ENCODE assay signal across 19 cellular contexts in the genomic region with DNA sequence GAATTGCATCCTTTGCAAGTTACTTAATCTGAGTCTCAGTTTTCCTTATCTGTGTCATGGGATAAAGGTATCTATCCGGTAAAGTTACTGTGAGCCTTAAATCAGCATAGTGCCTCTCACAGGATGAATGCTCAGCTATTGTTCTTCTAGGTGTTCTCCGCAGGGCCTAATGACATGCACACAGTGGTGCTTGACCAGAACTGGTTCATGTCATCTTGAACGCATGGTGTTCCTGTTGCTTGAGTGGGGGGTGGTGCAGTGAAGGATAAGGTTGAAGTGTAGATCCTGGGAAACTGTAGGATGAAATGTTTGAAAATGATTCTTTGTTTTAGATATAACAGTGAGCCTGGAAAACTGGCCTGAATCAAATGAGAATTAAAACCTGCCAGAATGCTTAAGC. TPM values are rescaled to one million over a fixed set of nuclear protein-coding genes. Genes with fewer than 3 reads are reported as not detected.
"Had no signal": no experiment of that assay in that cellular context is flagged by ENCODE, and none has a peak within 500 bp of the region (broad histone marks: within the 10 kb centered on the region; RNA-seq: fewer than 3 reads in every experiment).

No MANE protein-coding gene starts in this region.

- ATAC-seq: natural killer cell; sciatic nerve; stimulated activated effector memory CD8-positive, alpha-beta T cell treated with anti-CD3 and anti-CD28 coated beads, Interleukin-12 subunit alpha, Interleukin-12 subunit beta, amount 100 ng/mL, for 72 hours had no signal

- H3K27ac ChIP-seq: heart right ventricle, stomach had no signal

- DNase-seq: activated CD4-positive, alpha-beta T cell treated with anti-CD3 and anti-CD28 coated beads, Interleukin-2, amount 50 U/mL, for 4 hours; activated gamma-delta T cell; cortex of kidney; heart right ventricle; natural killer cell; stimulated activated CD4-positive, alpha-beta T cell treated with anti-CD3 and anti-CD28 coated beads, Interleukin-4, amount 100 ng/mL, for 24 hours; stomach had no signal

- H3K9me3 ChIP-seq: breast epithelium, heart right ventricle, stomach had no signal

- H3K4me1 ChIP-seq: breast epithelium, stomach had no signal

- H3K36me3 ChIP-seq: breast epithelium, heart right ventricle, stomach had no signal

- H3K27me3 ChIP-seq: breast epithelium had no signal

- H3K4me3 ChIP-seq: heart right ventricle, smooth muscle cell, stomach had no signal

RNA-seq across cellular contexts. Expression of gene KRT40, which starts 4.0 kb away (rescaled TPM):
- total RNA-seq: astrocyte, heart right ventricle, liver, natural killer cell, omental fat pad, pulmonary artery endothelial cell, sciatic nerve, smooth muscle cell, stomach, temporal lobe, urinary bladder had no signal
- polyA plus RNA-seq: heart right ventricle, liver, smooth muscle cell, urinary bladder had no signal

RNA-seq across cellular contexts. Expression of gene KRT39, which starts 13.4 kb away (rescaled TPM):
- total RNA-seq: astrocyte, breast epithelium, heart right ventricle, liver, natural killer cell, omental fat pad, pulmonary artery endothelial cell, sciatic nerve, smooth muscle cell, stomach, temporal lobe, urinary bladder had no signal
- polyA plus RNA-seq: esophagus, heart right ventricle, liver, smooth muscle cell, stomach, urinary bladder had no signal

RNA-seq across cellular contexts. Expression of gene KRTAP3-3, which starts 13.8 kb away (rescaled TPM):
- total RNA-seq: astrocyte, breast epithelium, heart right ventricle, liver, natural killer cell, omental fat pad, pulmonary artery endothelial cell, sciatic nerve, smooth muscle cell, stomach, temporal lobe, urinary bladder had no signal
- polyA plus RNA-seq: adipose tissue, esophagus, heart right ventricle, liver, smooth muscle cell, stomach, urinary bladder had no signal

RNA-seq across cellular contexts. Expression of gene KRTAP3-2, which starts 19.6 kb away (rescaled TPM):
- total RNA-seq: astrocyte, breast epithelium, heart right ventricle, liver, natural killer cell, omental fat pad, pulmonary artery endothelial cell, sciatic nerve, smooth muscle cell, stomach, temporal lobe, urinary bladder had no signal
- polyA plus RNA-seq: adipose tissue, heart right ventricle, liver, smooth muscle cell, stomach, urinary bladder had no signal

RNA-seq across cellular contexts. Expression of gene KRTAP3-1, which starts 28.8 kb away (rescaled TPM):
- total RNA-seq: astrocyte, breast epithelium, heart right ventricle, liver, natural killer cell, omental fat pad, pulmonary artery endothelial cell, sciatic nerve, stomach, temporal lobe, urinary bladder had no signal
- polyA plus RNA-seq: adipose tissue, heart right ventricle, liver, stomach, urinary bladder had no signal
